Comparison of ENCODE assay signal across 2 cellular contexts in the genomic region with DNA sequence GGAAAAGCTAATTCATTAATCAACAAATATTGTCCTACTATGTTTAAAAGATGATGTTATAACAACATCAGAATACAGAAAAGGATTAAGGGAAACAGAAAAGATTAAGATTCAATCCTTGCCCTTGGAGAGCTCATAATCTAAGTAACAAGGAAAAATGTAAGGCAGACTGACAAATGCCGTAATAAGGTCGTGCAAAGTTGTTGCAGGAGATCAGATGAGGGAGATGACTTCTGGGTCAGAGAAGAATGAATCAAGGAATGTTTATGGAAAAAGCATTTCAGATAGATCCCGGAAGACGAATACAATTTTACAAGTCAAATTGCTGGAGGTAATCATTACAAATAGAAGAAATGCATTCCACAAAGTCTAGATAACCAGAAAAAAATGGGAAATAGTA.
TF ChIP-seq lines count a peak whose summit lies in the region.

No MANE protein-coding gene starts in this region.

TF ChIP-seq in SK-N-SH, 30 proteins besides CTCF, POLR2A, EP300 and RAD21 (continued from another document):
- TF ChIP-seq FOXM1 (IDR thresholded peaks at IDR 0.05; ENCODE audit: low read depth) (no peak), MEF2A (IDR thresholded peaks at IDR 0.05; ENCODE audit: borderline replicate concordance, low read depth) (no peak), RCOR1 (IDR thresholded peaks at IDR 0.05; ENCODE audit: low read length) (no peak), CHD2 (IDR thresholded peaks at IDR 0.05; ENCODE audit: low read length, partially characterized antibody) (no peak)

TF ChIP-seq in SK-N-SH treated with all-trans-retinoic acid at 6 μM for 48 hours, 23 proteins besides CTCF, POLR2A, EP300 and RAD21:
- TF ChIP-seq, protein P1, sequence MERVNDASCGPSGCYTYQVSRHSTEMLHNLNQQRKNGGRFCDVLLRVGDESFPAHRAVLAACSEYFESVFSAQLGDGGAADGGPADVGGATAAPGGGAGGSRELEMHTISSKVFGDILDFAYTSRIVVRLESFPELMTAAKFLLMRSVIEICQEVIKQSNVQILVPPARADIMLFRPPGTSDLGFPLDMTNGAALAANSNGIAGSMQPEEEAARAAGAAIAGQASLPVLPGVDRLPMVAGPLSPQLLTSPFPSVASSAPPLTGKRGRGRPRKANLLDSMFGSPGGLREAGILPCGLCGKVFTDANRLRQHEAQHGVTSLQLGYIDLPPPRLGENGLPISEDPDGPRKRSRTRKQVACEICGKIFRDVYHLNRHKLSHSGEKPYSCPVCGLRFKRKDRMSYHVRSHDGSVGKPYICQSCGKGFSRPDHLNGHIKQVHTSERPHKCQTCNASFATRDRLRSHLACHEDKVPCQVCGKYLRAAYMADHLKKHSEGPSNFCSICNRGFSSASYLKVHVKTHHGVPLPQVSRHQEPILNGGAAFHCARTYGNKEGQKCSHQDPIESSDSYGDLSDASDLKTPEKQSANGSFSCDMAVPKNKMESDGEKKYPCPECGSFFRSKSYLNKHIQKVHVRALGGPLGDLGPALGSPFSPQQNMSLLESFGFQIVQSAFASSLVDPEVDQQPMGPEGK (CRISPR knock-in tag; IDR thresholded peaks at IDR 0.05; ENCODE audit: borderline replicate concordance), result no peak
- no peak for TF ChIP-seq PPARA (CRISPR knock-in tag; IDR thresholded peaks at IDR 0.05; ENCODE audit: borderline replicate concordance)
- no peak for TF ChIP-seq ZFP3 (CRISPR knock-in tag; IDR thresholded peaks at IDR 0.05)
- TF ChIP-seq ESRRG (CRISPR knock-in tag; IDR thresholded peaks at IDR 0.05), result no peak
- no peak for TF ChIP-seq BACH2 (CRISPR knock-in tag; IDR thresholded peaks at IDR 0.05; ENCODE audit: borderline replicate concordance)
- no peak for TF ChIP-seq ISL1 (CRISPR knock-in tag; IDR thresholded peaks at IDR 0.05)
- no peak for TF ChIP-seq ZNF8 (CRISPR knock-in tag; IDR thresholded peaks at IDR 0.05)
- TF ChIP-seq OSR1 (CRISPR knock-in tag; IDR thresholded peaks at IDR 0.05), result no peak
- no peak for TF ChIP-seq GLIS3 (CRISPR knock-in tag; IDR thresholded peaks at IDR 0.05)
- TF ChIP-seq SNAI2 (CRISPR knock-in tag; IDR thresholded peaks at IDR 0.05), result no peak
- TF ChIP-seq TOX (CRISPR knock-in tag; IDR thresholded peaks at IDR 0.05; ENCODE audit: borderline replicate concordance), result no peak
- TF ChIP-seq, protein P2, sequence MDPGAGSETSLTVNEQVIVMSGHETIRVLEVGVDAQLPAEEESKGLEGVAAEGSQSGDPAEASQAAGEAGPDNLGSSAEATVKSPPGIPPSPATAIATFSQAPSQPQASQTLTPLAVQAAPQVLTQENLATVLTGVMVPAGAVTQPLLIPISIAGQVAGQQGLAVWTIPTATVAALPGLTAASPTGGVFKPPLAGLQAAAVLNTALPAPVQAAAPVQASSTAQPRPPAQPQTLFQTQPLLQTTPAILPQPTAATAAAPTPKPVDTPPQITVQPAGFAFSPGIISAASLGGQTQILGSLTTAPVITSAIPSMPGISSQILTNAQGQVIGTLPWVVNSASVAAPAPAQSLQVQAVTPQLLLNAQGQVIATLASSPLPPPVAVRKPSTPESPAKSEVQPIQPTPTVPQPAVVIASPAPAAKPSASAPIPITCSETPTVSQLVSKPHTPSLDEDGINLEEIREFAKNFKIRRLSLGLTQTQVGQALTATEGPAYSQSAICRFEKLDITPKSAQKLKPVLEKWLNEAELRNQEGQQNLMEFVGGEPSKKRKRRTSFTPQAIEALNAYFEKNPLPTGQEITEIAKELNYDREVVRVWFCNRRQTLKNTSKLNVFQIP (CRISPR knock-in tag; IDR thresholded peaks at IDR 0.05; ENCODE audit: borderline replicate concordance, low read depth), result no peak
TF ChIP-seq in SK-N-SH treated with all-trans-retinoic acid at 6 μM for 48 hours: peak in this region for 0.
